21 cellular contexts compared by ENCODE assay signal in the genomic region with DNA sequence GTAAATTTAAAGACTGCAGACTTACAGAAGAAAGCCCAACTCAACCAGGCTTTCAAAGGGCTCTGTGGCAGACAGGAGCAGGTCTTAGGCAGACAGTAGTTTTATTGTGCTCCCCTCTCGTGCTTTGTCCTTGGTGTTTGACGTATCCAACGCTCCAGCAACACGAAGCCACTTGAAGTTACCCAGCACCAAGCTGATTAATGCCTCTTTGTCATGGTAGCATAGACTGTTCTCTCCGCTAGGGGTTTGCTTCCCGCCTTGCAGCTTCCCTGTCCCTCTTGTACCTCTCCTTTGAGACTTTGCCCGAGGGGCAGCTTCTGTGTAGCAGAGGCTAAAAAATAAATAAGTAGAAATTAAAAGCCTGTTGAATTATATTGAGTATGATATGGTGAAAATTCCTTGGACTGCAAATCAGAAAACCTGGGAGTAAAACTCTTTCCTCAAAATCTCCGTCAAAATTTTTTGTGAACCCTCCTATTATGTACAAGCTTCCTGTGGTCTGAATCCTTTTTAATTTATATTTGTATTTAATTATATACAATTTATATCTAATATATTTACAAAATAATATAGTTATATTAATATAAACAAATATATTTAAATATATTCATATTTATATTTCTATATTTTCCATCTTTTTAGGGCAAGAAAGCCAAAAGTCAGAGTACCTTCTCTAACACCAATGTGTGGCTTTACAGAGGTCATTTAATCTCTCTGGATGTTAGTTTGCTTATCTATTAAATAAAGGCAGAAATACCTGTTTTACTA.
DNase-seq lines count a peak whose midpoint lies in the region; ATAC-seq, FAIRE-seq and TF ChIP-seq lines count a peak whose summit lies in the region.
"Had no signal": no experiment of that assay in that cellular context is flagged by ENCODE, and none has a peak within 500 bp of the region (broad histone marks: within the 10 kb centered on the region; RNA-seq: fewer than 3 reads in every experiment).

No MANE protein-coding gene starts in this region.

- peak overlapping the region in 1 of 2 donors; percentile 56 for H3K27ac Mint-ChIP-seq in activated naive CD4-positive, alpha-beta T cell treated with anti-CD3 and anti-CD28 coated beads, Interleukin-2, amount 50 U/mL, for 72 hours
- H3K27ac Mint-ChIP-seq in type B pancreatic cell = no peak overlapping the region
- H3K27ac Mint-ChIP-seq: activated naive CD8-positive, alpha-beta T cell treated with anti-CD3 and anti-CD28 coated beads for 36 hours; activated T-cell treated with anti-CD3 and anti-CD28 coated beads, Interleukin-2, amount 50 U/mL, for 72 hours; CD8-positive, alpha-beta memory T cell had no signal

- no CpG with 5 or more reads among the region's 8 CpGs for WGBS in neuronal stem cell (ENCODE audit: extremely low coverage in 2 of 2, insufficient read length in 2 of 2, insufficient replicate concordance in 1 of 2), 2 donors

- H3K4me3 ChIP-seq in H7 (ENCODE audit: insufficient read depth, low read depth, low read length) (no peak overlapping the region), neuronal stem cell (ENCODE audit: low read length in 2 of 2) (no peak overlapping the region)
- H3K4me3 ChIP-seq: body of pancreas, mucosa of descending colon, Peyer's patch, tibial nerve had no signal

- H2BK12ac ChIP-seq in neuronal stem cell (ENCODE audit: low read length) = no peak overlapping the region

- no peaks in the 10 kb centered on the region for H3K36me3 Mint-ChIP-seq in activated naive CD4-positive, alpha-beta T cell treated with anti-CD3 and anti-CD28 coated beads, Interleukin-2, amount 50 U/mL, for 72 hours
- H3K36me3 Mint-ChIP-seq in type B pancreatic cell = no peaks in the 10 kb centered on the region
- H3K36me3 Mint-ChIP-seq: activated naive CD8-positive, alpha-beta T cell treated with anti-CD3 and anti-CD28 coated beads for 36 hours; CD8-positive, alpha-beta memory T cell had no signal

- no peak overlapping the region for H3K27ac ChIP-seq in neuronal stem cell (replicated peaks; ENCODE audit: low read length)
- H3K27ac ChIP-seq: body of pancreas, neutrophil, Peyer's patch, tibial nerve had no signal

- H4K8ac ChIP-seq in neuronal stem cell (ENCODE audit: low read depth, low read length) = no peak overlapping the region

- no peak for ATAC-seq in HG03571 (IDR thresholded peaks at IDR 0.05; ENCODE audit: unreplicated experiment)
- ATAC-seq in activated naive CD4-positive, alpha-beta T cell treated with anti-CD3 and anti-CD28 coated beads, Interleukin-2, amount 50 U/mL, for 72 hours = no peak
- ATAC-seq: activated T-cell treated with anti-CD3 and anti-CD28 coated beads, Interleukin-2, amount 50 U/mL, for 72 hours; body of pancreas; left colon; mucosa of descending colon had no signal

- no peaks in the 10 kb centered on the region for H3K9me3 ChIP-seq in neuronal stem cell (replicated peaks in 1 of 2; ENCODE audit: control insufficient read depth in 2 of 2, insufficient read depth in 1 of 2, low read depth in 1 of 2, low read length in 2 of 2)
- H3K9me3 ChIP-seq: body of pancreas, mucosa of descending colon, neutrophil, Peyer's patch, tibial nerve had no signal

- H2BK120ac ChIP-seq in neuronal stem cell (ENCODE audit: low read depth, low read length) = no peak overlapping the region

- no peaks in the 10 kb centered on the region for H3K9me3 Mint-ChIP-seq in activated naive CD4-positive, alpha-beta T cell treated with anti-CD3 and anti-CD28 coated beads, Interleukin-2, amount 50 U/mL, for 72 hours
- peaks cover 3% of the 10 kb centered on the region for H3K9me3 Mint-ChIP-seq in type B pancreatic cell
- H3K9me3 Mint-ChIP-seq: activated naive CD8-positive, alpha-beta T cell treated with anti-CD3 and anti-CD28 coated beads for 36 hours; activated T-cell treated with anti-CD3 and anti-CD28 coated beads, Interleukin-2, amount 50 U/mL, for 72 hours had no signal

- peak; percentile 37 for DNase-seq in H7
- peak; percentile 67 for DNase-seq in NCI-H345 (lab: John Stamatoyannopoulos, UW)
- DNase-seq in frontal cortex (ENCODE audit: low spot score in 2 of 2) = no peak
- DNase-seq in neuronal stem cell (ENCODE audit: low spot score) = peak; percentile 14
- DNase-seq in HPDE6-E6E7 (ENCODE audit: extremely low spot score) = no peak
- no peak for DNase-seq in activated naive CD4-positive, alpha-beta T cell treated with anti-CD3 and anti-CD28 coated beads, Interleukin-2, amount 50 U/mL, for 72 hours (ENCODE audit: low spot score in 2 of 2)
- no peak for DNase-seq in type B pancreatic cell (ENCODE audit: extremely low spot score, unreplicated experiment)
- DNase-seq: activated naive CD8-positive, alpha-beta T cell treated with anti-CD3 and anti-CD28 coated beads for 36 hours; activated T-cell treated with anti-CD3 and anti-CD28 coated beads, Interleukin-2, amount 50 U/mL, for 72 hours; body of pancreas; CD8-positive, alpha-beta memory T cell; left colon; mucosa of descending colon; NCI-H1105 treated with DMSO at 0.1 percent for 48 hours; Peyer's patch; retina; T-helper 2 cell had no signal

- no peak overlapping the region for H2BK5ac ChIP-seq in neuronal stem cell (ENCODE audit: low read length)

- H3K36me3 ChIP-seq in H7 (replicated peaks; ENCODE audit: control insufficient read depth, insufficient read depth, low read length) (no peaks in the 10 kb centered on the region), neuronal stem cell (replicated peaks in 1 of 2; ENCODE audit: control insufficient read depth in 2 of 2, insufficient read depth in 2 of 2, low read length in 2 of 2) (no peaks in the 10 kb centered on the region)
- H3K36me3 ChIP-seq: neutrophil, Peyer's patch, tibial nerve had no signal

- H3K27me3 ChIP-seq in H7 (ENCODE audit: control insufficient read depth, insufficient read depth, low read length) = no peaks in the 10 kb centered on the region
- H3K27me3 ChIP-seq in neuronal stem cell (ENCODE audit: control insufficient read depth in 3 of 3, insufficient read depth in 3 of 3, low read depth in 1 of 3, low read length in 3 of 3) = no peaks in the 10 kb centered on the region
- H3K27me3 ChIP-seq: body of pancreas, neutrophil, Peyer's patch, tibial nerve had no signal

- no peak overlapping the region for H4K91ac ChIP-seq in neuronal stem cell (ENCODE audit: low read depth, low read length, poor library complexity)

- H3K18ac ChIP-seq in neuronal stem cell (ENCODE audit: low read length) = no peak overlapping the region

- H3K9ac ChIP-seq in neuronal stem cell (ENCODE audit: low read depth, low read length, poor library complexity) = no peak overlapping the region

- no peak overlapping the region for H2AFZ ChIP-seq in neuronal stem cell (ENCODE audit: low read length)

- peak; percentile 87 for FAIRE-seq in frontal cortex (lab: Jason Lieb, UNC)
- FAIRE-seq: colon had no signal

- H3K4ac ChIP-seq in neuronal stem cell (ENCODE audit: low read length) = no peak overlapping the region

- peaks cover 0 to 1% of the 10 kb centered on the region in 2 donors for H3K4me1 ChIP-seq in neuronal stem cell (ENCODE audit: control insufficient read depth in 2 of 2, insufficient read depth in 1 of 2, low read depth in 1 of 2, low read length in 2 of 2)
- H3K4me1 ChIP-seq: body of pancreas, Peyer's patch, tibial nerve had no signal

- no peak overlapping the region for H2BK15ac ChIP-seq in neuronal stem cell (ENCODE audit: low read length)

- H3K4me1 Mint-ChIP-seq in type B pancreatic cell (ENCODE audit: unreplicated experiment) = peaks cover 5% of the 10 kb centered on the region
- H3K4me1 Mint-ChIP-seq: activated naive CD8-positive, alpha-beta T cell treated with anti-CD3 and anti-CD28 coated beads for 36 hours; CD8-positive, alpha-beta memory T cell had no signal

- no peaks in the 10 kb centered on the region for H3K79me1 ChIP-seq in neuronal stem cell (ENCODE audit: low read depth, low read length)

- H3K4me2 ChIP-seq in neuronal stem cell (ENCODE audit: insufficient read depth, low read length, poor library complexity, severe bottlenecking) = no peak overlapping the region

- no peak for TF ChIP-seq CTCF in type B pancreatic cell (conservative IDR thresholded peaks at IDR 0.05)

- H3K4me3 Mint-ChIP-seq in type B pancreatic cell = no peak overlapping the region
- H3K4me3 Mint-ChIP-seq: activated naive CD8-positive, alpha-beta T cell treated with anti-CD3 and anti-CD28 coated beads for 36 hours; activated T-cell treated with anti-CD3 and anti-CD28 coated beads, Interleukin-2, amount 50 U/mL, for 72 hours; CD8-positive, alpha-beta memory T cell had no signal

- no peak overlapping the region for H3K23ac ChIP-seq in neuronal stem cell (ENCODE audit: low read depth, low read length, poor library complexity)

- no peak overlapping the region for H2AK5ac ChIP-seq in neuronal stem cell (ENCODE audit: low read depth, low read length)

- no peaks in the 10 kb centered on the region for H3K27me3 Mint-ChIP-seq in type B pancreatic cell

- H3K14ac ChIP-seq in neuronal stem cell (ENCODE audit: low read length) = no peak overlapping the region

Comparison
In these comparisons a context has a peak if more than half of its experiments do, and no peak if none do; other contexts are left out.
1. DNase-seq: peak in H7 (single experiment), NCI-H345 (single experiment) and neuronal stem cell (single experiment); none in frontal cortex (0 of 2), HPDE6-E6E7 (single experiment), activated naive CD4-positive, alpha-beta T cell treated with anti-CD3 and anti-CD28 coated beads, Interleukin-2, amount 50 U/mL, for 72 hours (0 of 2) and type B pancreatic cell (single experiment).